Comparison of ENCODE assay signal across 1 cellular context in genomic region chr3:70861855-70862254, GRCh38.
TF ChIP-seq lines count a peak whose summit lies in the region.

No MANE protein-coding gene starts in this region.

TF ChIP-seq in SK-N-SH treated with all-trans-retinoic acid at 6 μM for 48 hours, 23 proteins besides CTCF, POLR2A, EP300 and RAD21 (continued from another document):
- TF ChIP-seq, protein P1, sequence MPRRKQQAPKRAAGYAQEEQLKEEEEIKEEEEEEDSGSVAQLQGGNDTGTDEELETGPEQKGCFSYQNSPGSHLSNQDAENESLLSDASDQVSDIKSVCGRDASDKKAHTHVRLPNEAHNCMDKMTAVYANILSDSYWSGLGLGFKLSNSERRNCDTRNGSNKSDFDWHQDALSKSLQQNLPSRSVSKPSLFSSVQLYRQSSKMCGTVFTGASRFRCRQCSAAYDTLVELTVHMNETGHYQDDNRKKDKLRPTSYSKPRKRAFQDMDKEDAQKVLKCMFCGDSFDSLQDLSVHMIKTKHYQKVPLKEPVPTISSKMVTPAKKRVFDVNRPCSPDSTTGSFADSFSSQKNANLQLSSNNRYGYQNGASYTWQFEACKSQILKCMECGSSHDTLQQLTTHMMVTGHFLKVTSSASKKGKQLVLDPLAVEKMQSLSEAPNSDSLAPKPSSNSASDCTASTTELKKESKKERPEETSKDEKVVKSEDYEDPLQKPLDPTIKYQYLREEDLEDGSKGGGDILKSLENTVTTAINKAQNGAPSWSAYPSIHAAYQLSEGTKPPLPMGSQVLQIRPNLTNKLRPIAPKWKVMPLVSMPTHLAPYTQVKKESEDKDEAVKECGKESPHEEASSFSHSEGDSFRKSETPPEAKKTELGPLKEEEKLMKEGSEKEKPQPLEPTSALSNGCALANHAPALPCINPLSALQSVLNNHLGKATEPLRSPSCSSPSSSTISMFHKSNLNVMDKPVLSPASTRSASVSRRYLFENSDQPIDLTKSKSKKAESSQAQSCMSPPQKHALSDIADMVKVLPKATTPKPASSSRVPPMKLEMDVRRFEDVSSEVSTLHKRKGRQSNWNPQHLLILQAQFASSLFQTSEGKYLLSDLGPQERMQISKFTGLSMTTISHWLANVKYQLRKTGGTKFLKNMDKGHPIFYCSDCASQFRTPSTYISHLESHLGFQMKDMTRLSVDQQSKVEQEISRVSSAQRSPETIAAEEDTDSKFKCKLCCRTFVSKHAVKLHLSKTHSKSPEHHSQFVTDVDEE (CRISPR knock-in tag; IDR thresholded peaks at IDR 0.05) = no peak
- TF ChIP-seq ESRRG (CRISPR knock-in tag; IDR thresholded peaks at IDR 0.05) (no peak), OSR1 (CRISPR knock-in tag; IDR thresholded peaks at IDR 0.05) (no peak), BACH2 (CRISPR knock-in tag; IDR thresholded peaks at IDR 0.05; ENCODE audit: borderline replicate concordance) (no peak), GLIS3 (CRISPR knock-in tag; IDR thresholded peaks at IDR 0.05) (no peak), ZC3H10 (CRISPR knock-in tag; IDR thresholded peaks at IDR 0.05) (no peak), ARNTL (CRISPR knock-in tag; IDR thresholded peaks at IDR 0.05; ENCODE audit: borderline replicate concordance, low read depth) (no peak), ZNF70 (CRISPR knock-in tag; IDR thresholded peaks at IDR 0.05) (no peak)
TF ChIP-seq in SK-N-SH treated with all-trans-retinoic acid at 6 μM for 48 hours: peak in this region for 0.
